Comparison of ENCODE assay signal across 8 cellular contexts in the genomic region with DNA sequence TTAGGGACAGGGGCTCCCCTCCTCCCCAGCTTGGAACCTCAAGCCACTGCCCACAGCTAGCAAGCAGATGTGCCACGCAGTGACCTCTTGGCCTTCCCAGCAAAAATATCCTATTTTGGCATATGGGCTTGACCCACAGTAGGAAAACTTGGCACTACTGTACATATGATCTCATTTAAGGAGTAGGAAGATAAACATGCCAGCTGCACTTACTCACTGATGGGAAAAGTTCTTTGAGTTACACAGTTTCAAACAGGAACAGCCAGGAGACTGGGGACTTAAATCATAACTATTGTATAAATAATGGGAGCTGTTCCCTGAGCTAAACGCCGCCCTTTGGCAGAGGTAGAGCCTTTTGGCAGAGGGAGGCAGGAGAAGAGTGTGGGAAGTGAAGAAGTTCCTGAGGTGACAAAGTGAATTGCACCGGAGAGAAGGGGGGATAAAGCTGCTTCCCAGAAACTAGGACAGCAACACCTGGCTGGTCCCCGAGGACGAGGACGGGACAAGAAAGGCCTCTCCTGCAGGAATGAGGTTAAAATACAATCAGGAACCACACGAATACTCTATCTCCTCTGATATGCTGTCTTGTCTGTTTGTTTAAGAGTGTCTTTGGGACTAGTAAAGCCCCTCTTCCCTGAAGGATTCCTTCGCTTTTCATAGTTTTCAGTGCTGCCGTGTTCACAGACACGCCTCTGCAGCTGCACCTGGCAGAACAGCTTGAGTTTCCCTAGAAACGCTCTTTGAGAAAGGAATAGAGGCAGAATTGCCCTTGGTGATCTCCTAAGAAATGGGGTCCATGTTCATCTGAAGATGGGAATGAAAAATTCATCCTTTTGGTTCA. TPM values are rescaled to one million over a fixed set of nuclear protein-coding genes. Genes with fewer than 3 reads are reported as not detected.
A peak's percentile ranks its signal among the peaks of the same experiment; 100 is the strongest.
DNase-seq lines count a peak whose midpoint lies in the region; ATAC-seq and TF ChIP-seq lines count a peak whose summit lies in the region.

No MANE protein-coding gene starts in this region.

- H3K9me3 ChIP-seq in cardiac muscle cell (ENCODE audit: low read depth): no peaks in the 10 kb centered on the region

- DNase-seq in GM04503 (ENCODE audit: low read depth) (peak; percentile 93), amniotic stem cell (lab: John Stamatoyannopoulos, UW) (peak; percentile 70), cardiac muscle cell (ENCODE audit: low read depth in 1 of 2, low spot score in 1 of 2) (peak in 1 of 2 donors; percentile 85), renal cortical epithelial cell (ENCODE audit: low read depth) (peak; percentile 86)
- no peak for DNase-seq in activated CD4-positive, alpha-beta T cell treated with anti-CD3 and anti-CD28 coated beads for 48 hours

- no peaks in the 10 kb centered on the region for H3K36me3 ChIP-seq in cardiac muscle cell

- no peak overlapping the region for H3K4me3 ChIP-seq in cardiac muscle cell

- H3K27ac ChIP-seq in cardiac muscle cell: peak overlapping the region; percentile 62

- peaks cover 20% of the 10 kb centered on the region for H3K4me1 ChIP-seq in cardiac muscle cell (ENCODE audit: low read depth)

- ATAC-seq in GM19452 (IDR thresholded peaks at IDR 0.05; ENCODE audit: unreplicated experiment) (no peak), HG03571 (IDR thresholded peaks at IDR 0.05; ENCODE audit: unreplicated experiment) (no peak), GM21786 (IDR thresholded peaks at IDR 0.05; ENCODE audit: unreplicated experiment) (no peak)

- no peak for TF ChIP-seq CTCF in cardiac muscle cell (IDR thresholded peaks at IDR 0.05; ENCODE audit: low read depth, low read length)

- no peaks in the 10 kb centered on the region for H3K27me3 ChIP-seq in cardiac muscle cell

RNA-seq across cellular contexts. Expression of a gene that starts 5.9 kb away (rescaled TPM):
- 21.8 and 34.9 TPM in 2 replicates for total RNA-seq in cardiac muscle cell
- 5.1 and 22.0 TPM in 2 replicates for polyA plus RNA-seq in cardiac muscle cell
- 91.2 and 160 TPM in 2 replicates for total RNA-seq in renal cortical epithelial cell
